Comparison of ENCODE assay signal across 17 cellular contexts in the genomic region with DNA sequence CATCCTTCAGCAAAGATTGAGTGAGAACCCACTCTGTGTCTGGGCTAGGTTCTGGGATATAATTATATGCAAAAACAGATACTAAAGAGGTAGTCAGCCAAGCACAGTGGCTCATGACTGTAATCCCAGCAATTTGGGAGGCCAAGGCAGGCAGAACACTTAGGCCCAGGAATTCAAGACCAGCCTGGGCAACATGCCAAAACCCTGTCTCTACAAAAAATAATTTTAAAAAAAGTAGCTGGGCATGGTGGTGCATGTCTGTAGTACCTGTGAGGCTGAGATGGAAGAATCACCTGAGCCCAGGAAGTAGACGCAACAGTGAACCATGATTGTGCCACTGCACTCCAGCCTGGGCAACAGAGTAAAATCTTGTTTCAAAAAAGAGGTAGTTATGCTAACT.
"Had no signal": no experiment of that assay in that cellular context is flagged by ENCODE, and none has a peak within 500 bp of the region (broad histone marks: within the 10 kb centered on the region; RNA-seq: fewer than 3 reads in every experiment).

No MANE protein-coding gene starts in this region.

- H3K4me3 Mint-ChIP-seq: activated CD8-positive, alpha-beta T cell treated with anti-CD3 and anti-CD28 coated beads for 36 hours; naive B cell had no signal

- H3K4me3 ChIP-seq: hepatocyte, spleen, suprapubic skin, upper lobe of right lung had no signal

- H3K36me3 Mint-ChIP-seq: naive B cell had no signal

- H2AFZ ChIP-seq: hepatocyte had no signal

- H3K79me2 ChIP-seq: hepatocyte had no signal

- H3K27ac Mint-ChIP-seq: activated CD8-positive, alpha-beta T cell treated with anti-CD3 and anti-CD28 coated beads for 36 hours had no signal

- H3K4me1 Mint-ChIP-seq: naive B cell had no signal

- ATAC-seq: activated CD8-positive, alpha-beta T cell treated with anti-CD3 and anti-CD28 coated beads for 36 hours; right cardiac atrium; upper lobe of right lung had no signal

- H3K27me3 ChIP-seq: hepatocyte, spleen, suprapubic skin, upper lobe of right lung had no signal

- H3K27me3 Mint-ChIP-seq: activated CD8-positive, alpha-beta T cell treated with anti-CD3 and anti-CD28 coated beads for 36 hours; naive B cell had no signal

- H3K4me1 ChIP-seq: spleen, suprapubic skin, upper lobe of right lung had no signal

- H3K4me2 ChIP-seq: hepatocyte had no signal

- H3K36me3 ChIP-seq: spleen, suprapubic skin, upper lobe of right lung had no signal

- H3K9me3 ChIP-seq: spleen, suprapubic skin, upper lobe of right lung had no signal

- H3K27ac ChIP-seq: hepatocyte, suprapubic skin, upper lobe of right lung, VCaP had no signal

- DNase-seq: activated CD4-positive, alpha-beta T cell treated with anti-CD3 and anti-CD28 coated beads for 4 hours; activated CD8-positive, alpha-beta memory T cell treated with anti-CD3 and anti-CD28 coated beads, Interleukin-2, amount 50 U/mL, for 4 hours; activated CD8-positive, alpha-beta T cell treated with anti-CD3 and anti-CD28 coated beads for 36 hours; activated naive CD4-positive, alpha-beta T cell treated with Interleukin-2 at 50 U/mL for 16 hours; caudate nucleus; cortex of kidney; effector memory CD4-positive, alpha-beta T cell; naive B cell; right cardiac atrium; spleen; stimulated activated CD4-positive, alpha-beta T cell treated with anti-CD3 and anti-CD28 coated beads, Interleukin-2, amount 100 ng/mL, for 24 hours; stimulated activated naive CD4-positive, alpha-beta T cell; T-helper 1 cell; upper lobe of right lung had no signal

- H3K9me3 Mint-ChIP-seq: activated CD8-positive, alpha-beta T cell treated with anti-CD3 and anti-CD28 coated beads for 36 hours; naive B cell had no signal
